27 cellular contexts compared by ENCODE assay signal in the genomic region with DNA sequence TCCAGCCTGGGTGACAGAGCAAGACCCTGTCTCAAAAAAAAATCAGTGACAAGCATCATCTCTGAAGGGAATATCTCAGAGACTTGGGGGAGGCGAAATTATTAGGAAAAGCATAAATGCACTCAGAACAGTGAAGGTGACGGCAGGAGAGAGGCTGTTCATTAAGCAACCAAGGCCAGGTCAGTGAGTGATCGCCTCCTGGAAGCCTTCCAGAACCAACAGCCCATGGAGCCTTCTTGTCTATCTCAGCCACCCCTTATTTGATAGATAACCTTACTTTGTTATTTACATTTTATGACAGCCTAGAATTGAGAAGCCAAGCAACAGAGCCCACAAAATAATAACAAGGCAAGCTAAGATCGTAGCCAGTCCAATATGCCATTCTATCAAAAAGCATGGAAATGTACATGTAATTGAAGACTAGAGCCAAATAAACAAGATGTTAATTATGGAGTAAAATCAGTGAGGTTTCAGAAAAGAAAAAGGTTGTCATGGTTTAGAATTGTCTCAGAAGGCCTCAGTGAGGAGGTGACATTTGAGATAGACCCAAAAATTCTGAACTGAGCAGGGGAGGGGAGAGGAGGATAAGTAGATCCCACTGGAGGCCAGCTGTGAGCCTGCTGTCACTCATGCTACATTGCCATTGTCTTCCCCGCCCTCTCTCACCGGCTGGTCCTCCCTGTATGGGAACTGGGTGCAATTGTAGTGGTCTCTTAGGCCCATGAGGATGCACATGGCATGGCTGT. TPM values are rescaled to one million over a fixed set of nuclear protein-coding genes. Genes with fewer than 3 reads are reported as not detected.
DNase-seq lines count a peak whose midpoint lies in the region; ATAC-seq and TF ChIP-seq lines count a peak whose summit lies in the region.
"Had no signal": no experiment of that assay in that cellular context is flagged by ENCODE, and none has a peak within 500 bp of the region (broad histone marks: within the 10 kb centered on the region; RNA-seq: fewer than 3 reads in every experiment).

No MANE protein-coding gene starts in this region.

- H3K4me1 Mint-ChIP-seq in WTC11, result peaks cover 5% of the 10 kb centered on the region
- H3K4me1 Mint-ChIP-seq: activated CD4-positive, alpha-beta T cell treated with anti-CD3 and anti-CD28 coated beads for 36 hours; naive thymus-derived CD8-positive, alpha-beta T cell; stimulated activated naive CD8-positive, alpha-beta T cell treated with anti-CD3 and anti-CD28 coated beads, Interleukin-15, amount 100 ng/mL, for 72 hours had no signal

- H3K9me3 Mint-ChIP-seq in WTC11, result no peaks in the 10 kb centered on the region
- H3K9me3 Mint-ChIP-seq: CD8-positive, alpha-beta memory T cell; naive thymus-derived CD8-positive, alpha-beta T cell; stimulated activated naive CD8-positive, alpha-beta T cell treated with anti-CD3 and anti-CD28 coated beads, Interleukin-15, amount 100 ng/mL, for 72 hours had no signal

- peak overlapping the region; percentile 35 for H3K9ac ChIP-seq in mucosa of stomach (ENCODE audit: low read length)

- H3K4me3 ChIP-seq in HEK293 (ENCODE audit: low read depth, low read length) (no peak overlapping the region), mucosa of stomach (ENCODE audit: low read length) (no peak overlapping the region)
- H3K4me3 ChIP-seq: MG63, PC-9, tibial nerve had no signal

- ATAC-seq in WTC11, result peak; percentile 39
- no peak for ATAC-seq in HG03442 (IDR thresholded peaks at IDR 0.05; ENCODE audit: unreplicated experiment)
- no peak for ATAC-seq in HG03521 (IDR thresholded peaks at IDR 0.05; ENCODE audit: unreplicated experiment)
- ATAC-seq: activated CD4-positive, alpha-beta T cell treated with anti-CD3 and anti-CD28 coated beads for 36 hours; naive thymus-derived CD8-positive, alpha-beta T cell; stimulated activated naive CD8-positive, alpha-beta T cell treated with anti-CD3 and anti-CD28 coated beads, Interleukin-15, amount 100 ng/mL, for 72 hours had no signal

- DNase-seq in NCI-H2029 treated with DMSO at 0.1 percent for 48 hours (lab: John Stamatoyannopoulos, UW) (peak; percentile 83), WTC11 (ENCODE audit: low spot score) (no peak), KG1 (lab: John Stamatoyannopoulos, UW) (no peak), posterior vena cava (ENCODE audit: low spot score) (no peak)
- DNase-seq: activated CD4-positive, alpha-beta T cell treated with anti-CD3 and anti-CD28 coated beads for 36 hours; activated naive CD4-positive, alpha-beta T cell treated with anti-CD3 and anti-CD28 coated beads, Interleukin-2, amount 50 U/mL, for 16 hours; caudate nucleus; CD8-positive, alpha-beta memory T cell; IMR-90; mesendoderm; MG63; naive thymus-derived CD8-positive, alpha-beta T cell; NCI-H1694 treated with DMSO at 0.1 percent for 48 hours; PC-9; right cardiac atrium; stimulated activated naive CD8-positive, alpha-beta T cell treated with anti-CD3 and anti-CD28 coated beads, Interleukin-15, amount 100 ng/mL, for 72 hours; SW 1271 had no signal

- H3K4me1 ChIP-seq in HEK293 (ENCODE audit: control insufficient read depth, insufficient read depth, low read length), result peaks cover 22% of the 10 kb centered on the region
- peaks cover 36% of the 10 kb centered on the region for H3K4me1 ChIP-seq in mucosa of stomach (ENCODE audit: control insufficient read depth, insufficient read depth, low read length)
- H3K4me1 ChIP-seq: tibial nerve had no signal

- H3K27ac Mint-ChIP-seq in WTC11, result no peak overlapping the region
- H3K27ac Mint-ChIP-seq: activated CD4-positive, alpha-beta T cell treated with anti-CD3 and anti-CD28 coated beads for 36 hours; naive thymus-derived CD8-positive, alpha-beta T cell; stimulated activated naive CD8-positive, alpha-beta T cell treated with anti-CD3 and anti-CD28 coated beads, Interleukin-15, amount 100 ng/mL, for 72 hours had no signal

- H3K36me3 ChIP-seq in HEK293 (ENCODE audit: control insufficient read depth in 2 of 2, insufficient read depth in 1 of 2, low read length in 2 of 2) (no peaks in the 10 kb centered on the region), mucosa of stomach (ENCODE audit: control insufficient read depth, insufficient read depth, low read length) (no peaks in the 10 kb centered on the region)
- H3K36me3 ChIP-seq: MG63, tibial nerve had no signal

- POLR2A ChIA-PET in HEK293 (lab: Yijun Ruan, JAX), result interaction anchor here (0.5 kb wide), 1 partner anchor 290 kb away, joined by 3 read pairs; no protein-coding TSS in a partner anchor
- POLR2A ChIA-PET in WTC11 (lab: Charles Lee), result no interaction called here

- no peak overlapping the region for H3K4me3 Mint-ChIP-seq in WTC11
- H3K4me3 Mint-ChIP-seq: activated CD4-positive, alpha-beta T cell treated with anti-CD3 and anti-CD28 coated beads for 36 hours; CD8-positive, alpha-beta memory T cell; naive thymus-derived CD8-positive, alpha-beta T cell; stimulated activated naive CD8-positive, alpha-beta T cell treated with anti-CD3 and anti-CD28 coated beads, Interleukin-15, amount 100 ng/mL, for 72 hours had no signal

- H3K27me3 ChIP-seq in mucosa of stomach (ENCODE audit: control insufficient read depth, insufficient read depth, low read length), result no peaks in the 10 kb centered on the region
- H3K27me3 ChIP-seq: MG63, tibial nerve had no signal

- CTCF ChIA-PET in HEK293 (lab: Yijun Ruan, JAX) (interaction anchor here (0.8 to 8.1 kb wide), 5 partner anchors 10 to 43 kb away, joined by 3 to 83 read pairs (median 5); no protein-coding TSS in a partner anchor), WTC11 (lab: Charles Lee) (interaction anchor here (0.6 to 5.4 kb wide), 7 partner anchors 11 to 224 kb away, joined by 3 to 32 read pairs (median 6); no protein-coding TSS in a partner anchor)

- no peaks in the 10 kb centered on the region for H3K27me3 Mint-ChIP-seq in WTC11 (ENCODE audit: low read depth)
- H3K27me3 Mint-ChIP-seq: activated CD4-positive, alpha-beta T cell treated with anti-CD3 and anti-CD28 coated beads for 36 hours; stimulated activated naive CD8-positive, alpha-beta T cell treated with anti-CD3 and anti-CD28 coated beads, Interleukin-15, amount 100 ng/mL, for 72 hours had no signal

- H3K36me3 Mint-ChIP-seq in WTC11, result no peaks in the 10 kb centered on the region
- H3K36me3 Mint-ChIP-seq: CD8-positive, alpha-beta memory T cell; naive thymus-derived CD8-positive, alpha-beta T cell had no signal

- H3K9me3 ChIP-seq in HEK293 (ENCODE audit: control insufficient read depth, insufficient read depth, low read depth, low read length), result no peaks in the 10 kb centered on the region
- no peaks in the 10 kb centered on the region for H3K9me3 ChIP-seq in mucosa of stomach (ENCODE audit: control insufficient read depth, low read length)
- H3K9me3 ChIP-seq: MG63, tibial nerve had no signal

- intact Hi-C loops in posterior vena cava (cut with DNase I), result no loop called here

- TF ChIP-seq CTCF in HEK293 (tag by site-specific recombination; IDR thresholded peaks at IDR 0.05) (no peak), WTC11 (IDR thresholded peaks at IDR 0.05) (no peak)

- peak overlapping the region; percentile 26; the same call in 1 of the 2 replicates for H3K27ac ChIP-seq in HEK293 (ENCODE audit: extremely low read depth, low read depth, low read length)
- H3K27ac ChIP-seq: HL-60, PC-9, tibial nerve had no signal

TF ChIP-seq in HEK293, 187 proteins besides CTCF, POLR2A, EP300 and RAD21 (continues in another document):
- TF ChIP-seq PRDM1 (tag by site-specific recombination; IDR thresholded peaks at IDR 0.05) (0 out of 2 replicates have a peak, but pooled peaks have one; percentile 13), ZNF335 (tag by site-specific recombination; conservative IDR thresholded peaks at IDR 0.05) (no peak), ZNF777 (tag by site-specific recombination; IDR thresholded peaks at IDR 0.05; ENCODE audit: borderline replicate concordance) (no peak), WT1 (tag by site-specific recombination; IDR thresholded peaks at IDR 0.05) (no peak)
- TF ChIP-seq, protein P1, sequence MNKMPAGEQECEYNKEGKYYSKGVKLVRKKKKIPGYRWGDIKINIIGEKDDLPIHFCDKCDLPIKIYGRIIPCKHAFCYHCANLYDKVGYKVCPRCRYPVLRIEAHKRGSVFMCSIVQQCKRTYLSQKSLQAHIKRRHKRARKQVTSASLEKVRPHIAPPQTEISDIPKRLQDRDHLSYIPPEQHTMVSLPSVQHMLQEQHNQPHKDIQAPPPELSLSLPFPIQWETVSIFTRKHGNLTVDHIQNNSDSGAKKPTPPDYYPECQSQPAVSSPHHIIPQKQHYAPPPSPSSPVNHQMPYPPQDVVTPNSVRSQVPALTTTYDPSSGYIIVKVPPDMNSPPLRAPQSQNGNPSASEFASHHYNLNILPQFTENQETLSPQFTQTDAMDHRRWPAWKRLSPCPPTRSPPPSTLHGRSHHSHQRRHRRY (tag by site-specific recombination; IDR thresholded peaks at IDR 0.05), result no peak

TF ChIP-seq in WTC11, 78 proteins besides CTCF, POLR2A, EP300 and RAD21 (continues in another document):
- TF ChIP-seq, protein P2, sequence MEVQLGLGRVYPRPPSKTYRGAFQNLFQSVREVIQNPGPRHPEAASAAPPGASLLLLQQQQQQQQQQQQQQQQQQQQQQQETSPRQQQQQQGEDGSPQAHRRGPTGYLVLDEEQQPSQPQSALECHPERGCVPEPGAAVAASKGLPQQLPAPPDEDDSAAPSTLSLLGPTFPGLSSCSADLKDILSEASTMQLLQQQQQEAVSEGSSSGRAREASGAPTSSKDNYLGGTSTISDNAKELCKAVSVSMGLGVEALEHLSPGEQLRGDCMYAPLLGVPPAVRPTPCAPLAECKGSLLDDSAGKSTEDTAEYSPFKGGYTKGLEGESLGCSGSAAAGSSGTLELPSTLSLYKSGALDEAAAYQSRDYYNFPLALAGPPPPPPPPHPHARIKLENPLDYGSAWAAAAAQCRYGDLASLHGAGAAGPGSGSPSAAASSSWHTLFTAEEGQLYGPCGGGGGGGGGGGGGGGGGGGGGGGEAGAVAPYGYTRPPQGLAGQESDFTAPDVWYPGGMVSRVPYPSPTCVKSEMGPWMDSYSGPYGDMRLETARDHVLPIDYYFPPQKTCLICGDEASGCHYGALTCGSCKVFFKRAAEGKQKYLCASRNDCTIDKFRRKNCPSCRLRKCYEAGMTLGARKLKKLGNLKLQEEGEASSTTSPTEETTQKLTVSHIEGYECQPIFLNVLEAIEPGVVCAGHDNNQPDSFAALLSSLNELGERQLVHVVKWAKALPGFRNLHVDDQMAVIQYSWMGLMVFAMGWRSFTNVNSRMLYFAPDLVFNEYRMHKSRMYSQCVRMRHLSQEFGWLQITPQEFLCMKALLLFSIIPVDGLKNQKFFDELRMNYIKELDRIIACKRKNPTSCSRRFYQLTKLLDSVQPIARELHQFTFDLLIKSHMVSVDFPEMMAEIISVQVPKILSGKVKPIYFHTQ (CRISPR knock-in tag; IDR thresholded peaks at IDR 0.05), result no peak
- TF ChIP-seq ZNF219 (CRISPR knock-in tag; IDR thresholded peaks at IDR 0.05; ENCODE audit: borderline replicate concordance) (no peak), ZNF121 (CRISPR knock-in tag; IDR thresholded peaks at IDR 0.05) (no peak), FOXJ3 (CRISPR knock-in tag; IDR thresholded peaks at IDR 0.05; ENCODE audit: borderline replicate concordance) (no peak)

RNA-seq across cellular contexts. Expression of a gene that starts 17.8 kb away (rescaled TPM):
- total RNA-seq in WTC11 (2021) (0.05 TPM in 1 of 3 replicates, not detected in the others), posterior vena cava (not detected)
- total RNA-seq: activated CD4-positive, alpha-beta T cell treated with anti-CD3 and anti-CD28 coated beads for 36 hours; activated CD8-positive, alpha-beta memory T cell treated with anti-CD3 and anti-CD28 coated beads for 36 hours; CD8-positive, alpha-beta memory T cell; dermis microvascular lymphatic vessel endothelial cell; endothelial cell of umbilical vein; IMR-90; naive thymus-derived CD8-positive, alpha-beta T cell; osteocyte; PC-9; tibial nerve had no signal

RNA-seq across cellular contexts. Expression of a gene that starts 49.0 kb away (rescaled TPM):
- total RNA-seq in WTC11 (2021), result not detected in 3 replicates
- total RNA-seq in posterior vena cava, result under 1 TPM; 0.14 to 0.19 TPM
- total RNA-seq: activated CD4-positive, alpha-beta T cell treated with anti-CD3 and anti-CD28 coated beads for 36 hours; activated CD8-positive, alpha-beta memory T cell treated with anti-CD3 and anti-CD28 coated beads for 36 hours; CD8-positive, alpha-beta memory T cell; dermis microvascular lymphatic vessel endothelial cell; endothelial cell of umbilical vein; IMR-90; naive thymus-derived CD8-positive, alpha-beta T cell; osteocyte; right cardiac atrium had no signal
